In the genomic region with DNA sequence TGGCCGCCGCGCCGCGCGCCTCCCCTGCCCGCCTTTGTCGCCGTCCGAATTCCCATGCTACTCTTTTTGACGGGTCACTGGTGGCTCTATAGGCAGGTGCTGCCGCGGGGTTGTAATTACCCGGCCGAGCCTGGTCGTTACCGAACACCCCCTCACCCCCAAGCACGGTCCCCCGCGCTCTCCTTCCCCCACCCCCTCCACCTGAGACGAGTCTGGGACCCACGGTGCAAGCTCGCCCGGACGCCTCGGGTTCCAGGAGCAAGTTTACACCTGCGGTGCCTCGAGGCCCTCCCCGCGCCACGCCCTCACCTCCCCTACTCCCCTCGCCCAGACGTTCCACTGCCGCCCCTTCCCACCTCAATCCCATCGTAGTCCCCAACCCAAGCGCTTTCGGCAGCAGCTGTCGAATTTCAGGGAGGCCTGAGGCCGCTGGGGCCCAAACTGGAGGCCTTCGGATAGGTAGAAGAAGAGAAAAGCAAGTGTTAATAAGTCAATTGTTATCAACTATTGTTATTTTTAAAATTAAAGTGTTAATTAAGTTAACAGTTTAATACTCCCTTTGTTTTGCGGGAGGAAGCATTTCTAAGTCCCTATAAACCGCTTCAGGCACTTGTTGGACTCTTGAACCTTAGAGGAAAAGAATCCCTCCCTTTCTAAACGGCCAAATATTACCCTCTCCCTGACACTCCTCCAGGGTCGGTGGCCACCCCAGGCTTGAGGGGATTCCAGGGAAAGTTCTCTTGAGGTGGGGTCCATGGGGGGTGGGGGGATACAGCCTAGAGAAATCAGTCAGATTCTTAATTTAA, we compare ENCODE assay signal across 21 cellular contexts. TPM values are rescaled to one million over a fixed set of nuclear protein-coding genes. Genes with fewer than 3 reads are reported as not detected.
DNase-seq lines count a peak whose midpoint lies in the region; ATAC-seq and TF ChIP-seq lines count a peak whose summit lies in the region.
"Had no signal": no experiment of that assay in that cellular context is flagged by ENCODE, and none has a peak within 500 bp of the region (broad histone marks: within the 10 kb centered on the region; RNA-seq: fewer than 3 reads in every experiment).

No MANE protein-coding gene starts in this region.

- no peaks in the 10 kb centered on the region for H3K9me3 ChIP-seq in naive thymus-derived CD4-positive, alpha-beta T cell (ENCODE audit: control insufficient read depth in 2 of 3, low read length in 3 of 3)
- H3K9me3 ChIP-seq in thoracic aorta = no peaks in the 10 kb centered on the region
- H3K9me3 ChIP-seq: vagina had no signal

- no peak for ATAC-seq in naive thymus-derived CD4-positive, alpha-beta T cell
- ATAC-seq in thoracic aorta (ENCODE audit: insufficient number of reproducible peaks, low FRiP score, low read depth) (no peak), GM18505 (IDR thresholded peaks at IDR 0.05; ENCODE audit: unreplicated experiment) (no peak)

- TF ChIP-seq CTCF in thoracic aorta (IDR thresholded peaks at IDR 0.05) = no peak

- H3K4me3 Mint-ChIP-seq in naive thymus-derived CD4-positive, alpha-beta T cell = peak overlapping the region in 7 of 10 donors; percentile 21 to 87 (median 75)
- H3K4me3 Mint-ChIP-seq in activated CD4-positive, alpha-beta memory T cell treated with anti-CD3 and anti-CD28 coated beads, Interleukin-2, amount 10 ng/mL, durations not matched to agents 7 days and 5 days = no peak overlapping the region

- H3K4me1 ChIP-seq in naive thymus-derived CD4-positive, alpha-beta T cell (ENCODE audit: control insufficient read depth in 2 of 2, insufficient read depth in 2 of 2, low read length in 2 of 2) = peaks cover 0 to 24% of the 10 kb centered on the region in 2 donors
- peaks cover 23 to 41% of the 10 kb centered on the region in 2 donors for H3K4me1 ChIP-seq in thoracic aorta (ENCODE audit: control insufficient read depth in 1 of 2, low read depth in 2 of 2)

- no peak overlapping the region for H3K27ac Mint-ChIP-seq in naive thymus-derived CD4-positive, alpha-beta T cell
- H3K27ac Mint-ChIP-seq in activated CD4-positive, alpha-beta memory T cell treated with anti-CD3 and anti-CD28 coated beads, Interleukin-2, amount 10 ng/mL, durations not matched to agents 7 days and 5 days = no peak overlapping the region
- H3K27ac Mint-ChIP-seq: activated naive CD4-positive, alpha-beta T cell treated with anti-CD3 and anti-CD28 coated beads, Interleukin-2, amount 50 U/mL, for 72 hours; progenitor cell of endocrine pancreas; stimulated activated naive CD8-positive, alpha-beta T cell treated with anti-CD3 and anti-CD28 coated beads, Interleukin-15, Interleukin-2, amounts not matched to agents 100 ng/mL and 50 ng/mL, for 24 hours had no signal

- no peaks in the 10 kb centered on the region for H3K36me3 ChIP-seq in naive thymus-derived CD4-positive, alpha-beta T cell (ENCODE audit: control insufficient read depth in 2 of 3, insufficient read depth in 3 of 3, low read length in 3 of 3)
- no peaks in the 10 kb centered on the region for H3K36me3 ChIP-seq in thoracic aorta
- H3K36me3 ChIP-seq: cardiac muscle cell, Peyer's patch, vagina had no signal

- peaks cover 14 to 51% of the 10 kb centered on the region in 2 donors for H3K27me3 ChIP-seq in naive thymus-derived CD4-positive, alpha-beta T cell (ENCODE audit: control insufficient read depth in 2 of 2, insufficient read depth in 2 of 2, low read length in 2 of 2)
- H3K27me3 ChIP-seq in thoracic aorta (replicated peaks; ENCODE audit: insufficient read depth) = peaks cover 41% of the 10 kb centered on the region

- DNase-seq in stimulated activated CD4-positive, alpha-beta T cell treated with anti-CD3 and anti-CD28 coated beads, Interleukin-15, amount 100 ng/mL, for 24 hours = peak; percentile 6
- DNase-seq in stimulated activated CD4-positive, alpha-beta T cell treated with anti-CD3 and anti-CD28 coated beads, Interleukin-4, amount 100 ng/mL, for 1 hour = no peak
- DNase-seq in ecto neural progenitor cell (ENCODE audit: low spot score) (peak; percentile 53), thoracic aorta (ENCODE audit: low spot score) (no peak), HEK293T (ENCODE audit: extremely low spot score) (no peak)
- no peak for DNase-seq in naive thymus-derived CD4-positive, alpha-beta T cell
- no peak for DNase-seq in activated CD4-positive, alpha-beta memory T cell treated with anti-CD3 and anti-CD28 coated beads, Interleukin-2, amount 10 ng/mL, durations not matched to agents 7 days and 5 days
- DNase-seq: activated CD4-positive, alpha-beta T cell treated with anti-CD3 and anti-CD28 coated beads, Interleukin-2, amount 50 U/mL, for 1 hour; activated T-cell treated with anti-CD3 and anti-CD28 coated beads, Interleukin-2, amount 50 U/mL, for 1 hour; CD4-positive, alpha-beta memory T cell; DMS79; HCEC 1CT; Peyer's patch had no signal

- H3K4me1 Mint-ChIP-seq in naive thymus-derived CD4-positive, alpha-beta T cell = peaks cover 12 to 53% (median 47%) of the 10 kb centered on the region in 7 donors
- H3K4me1 Mint-ChIP-seq in activated CD4-positive, alpha-beta memory T cell treated with anti-CD3 and anti-CD28 coated beads, Interleukin-2, amount 10 ng/mL, durations not matched to agents 7 days and 5 days = peaks cover 35% of the 10 kb centered on the region

- no peak overlapping the region for H3K4me3 ChIP-seq in naive thymus-derived CD4-positive, alpha-beta T cell (ENCODE audit: low read length)
- H3K4me3 ChIP-seq in thoracic aorta = peak overlapping the region; percentile 49
- H3K4me3 ChIP-seq: cardiac muscle cell had no signal

- H3K9me3 Mint-ChIP-seq in naive thymus-derived CD4-positive, alpha-beta T cell = peaks cover 0 to 9% (median 0%) of the 10 kb centered on the region in 11 donors
- H3K9me3 Mint-ChIP-seq in activated CD4-positive, alpha-beta memory T cell treated with anti-CD3 and anti-CD28 coated beads, Interleukin-2, amount 10 ng/mL, durations not matched to agents 7 days and 5 days = no peaks in the 10 kb centered on the region
- H3K9me3 Mint-ChIP-seq: activated naive CD4-positive, alpha-beta T cell treated with anti-CD3 and anti-CD28 coated beads, Interleukin-2, amount 50 U/mL, for 72 hours; stimulated activated naive CD8-positive, alpha-beta T cell treated with anti-CD3 and anti-CD28 coated beads, Interleukin-15, Interleukin-2, amounts not matched to agents 100 ng/mL and 50 ng/mL, for 24 hours had no signal

- CTCF ChIA-PET in naive thymus-derived CD4-positive, alpha-beta T cell (lab: Charles Lee) = interaction anchor here (0.6 kb wide), 1 partner anchor 1022 kb away, joined by 3 read pairs; no protein-coding TSS in a partner anchor
- CTCF ChIA-PET in activated CD4-positive, alpha-beta memory T cell treated with anti-CD3 and anti-CD28 coated beads, Interleukin-2, amount 10 ng/mL, durations not matched to agents 7 days and 5 days (lab: Charles Lee) = no interaction called here
- CTCF ChIA-PET in HEK293T (lab: Yijun Ruan, JAX) = no interaction called here

- no peak overlapping the region for H3K27ac ChIP-seq in naive thymus-derived CD4-positive, alpha-beta T cell (ENCODE audit: low read depth, low read length)
- H3K27ac ChIP-seq in thoracic aorta = no peak overlapping the region
- H3K27ac ChIP-seq: cardiac muscle cell, Peyer's patch, SK-N-MC, vagina had no signal

- intact Hi-C loops in naive thymus-derived CD4-positive, alpha-beta T cell (cut with micrococcal nuclease) = loop anchor here in 1 of 2 donors (2.0 kb wide), 1 partner anchor 55 kb away; no protein-coding TSS in a partner anchor

- H3K27me3 Mint-ChIP-seq in naive thymus-derived CD4-positive, alpha-beta T cell = peaks cover 74 to 90% (median 81%) of the 10 kb centered on the region in 5 donors
- H3K27me3 Mint-ChIP-seq in activated CD4-positive, alpha-beta memory T cell treated with anti-CD3 and anti-CD28 coated beads, Interleukin-2, amount 10 ng/mL, durations not matched to agents 7 days and 5 days = peaks cover 86% of the 10 kb centered on the region

- POLR2A ChIA-PET in naive thymus-derived CD4-positive, alpha-beta T cell (lab: Charles Lee) = no interaction called here
- POLR2A ChIA-PET in activated CD4-positive, alpha-beta memory T cell treated with anti-CD3 and anti-CD28 coated beads, Interleukin-2, amount 10 ng/mL, durations not matched to agents 7 days and 5 days (lab: Charles Lee) = no interaction called here
- POLR2A ChIA-PET in HEK293T (lab: Yijun Ruan, JAX) = no interaction called here

- no peak for TF ChIP-seq POLR2A in GM18505 (IDR thresholded peaks at IDR 0.05; ENCODE audit: borderline replicate concordance, extremely low read depth, insufficient read depth, insufficient read length)

- H3K36me3 Mint-ChIP-seq in naive thymus-derived CD4-positive, alpha-beta T cell = peaks cover 0 to 1% (median 0%) of the 10 kb centered on the region in 5 donors
- peaks cover 9% of the 10 kb centered on the region for H3K36me3 Mint-ChIP-seq in activated CD4-positive, alpha-beta memory T cell treated with anti-CD3 and anti-CD28 coated beads, Interleukin-2, amount 10 ng/mL, durations not matched to agents 7 days and 5 days (ENCODE audit: low read depth)
- H3K36me3 Mint-ChIP-seq: CD4-positive, alpha-beta memory T cell had no signal

TF ChIP-seq in HEK293T, 16 proteins besides CTCF, POLR2A, EP300 and RAD21:
- no peak for TF ChIP-seq LEF1 (IDR thresholded peaks at IDR 0.05; ENCODE audit: borderline replicate concordance)
- TF ChIP-seq CTBP1 (IDR thresholded peaks at IDR 0.05; ENCODE audit: borderline replicate concordance) = no peak
- no peak for TF ChIP-seq ZNF384 (IDR thresholded peaks at IDR 0.05)
- TF ChIP-seq ARNT (IDR thresholded peaks at IDR 0.05) = no peak
- TF ChIP-seq L3MBTL2 (conservative IDR thresholded peaks at IDR 0.05) = no peak
- TF ChIP-seq SP1 (IDR thresholded peaks at IDR 0.05) = no peak

RNA-seq across cellular contexts. Expression of gene NR2E1, which starts 4.2 kb away (rescaled TPM):
- total RNA-seq in naive thymus-derived CD4-positive, alpha-beta T cell = not detected
- not detected for polyA plus RNA-seq in naive thymus-derived CD4-positive, alpha-beta T cell
- total RNA-seq in thoracic aorta = not detected
- total RNA-seq in activated CD4-positive, alpha-beta memory T cell treated with anti-CD3 and anti-CD28 coated beads, Interleukin-2, amount 10 ng/mL, durations not matched to agents 7 days and 5 days = not detected
- total RNA-seq: activated naive CD4-positive, alpha-beta T cell treated with anti-CD3 and anti-CD28 coated beads, Interleukin-2, amount 50 U/mL, for 72 hours; cardiac muscle cell; CD4-positive, alpha-beta memory T cell; LHCN-M2; Peyer's patch; progenitor cell of endocrine pancreas; vagina had no signal
- polyA plus RNA-seq: cardiac muscle cell; CD4-positive, alpha-beta memory T cell had no signal

Comparison
In these comparisons a context has a peak if more than half of its experiments do, and no peak if none do; other contexts are left out.
1. DNase-seq: peak in stimulated activated CD4-positive, alpha-beta T cell treated with anti-CD3 and anti-CD28 coated beads, Interleukin-15, amount 100 ng/mL, for 24 hours (single experiment) and ecto neural progenitor cell (single experiment); none in stimulated activated CD4-positive, alpha-beta T cell treated with anti-CD3 and anti-CD28 coated beads, Interleukin-4, amount 100 ng/mL, for 1 hour (single experiment), naive thymus-derived CD4-positive, alpha-beta T cell (0 of 9), thoracic aorta (single experiment), activated CD4-positive, alpha-beta memory T cell treated with anti-CD3 and anti-CD28 coated beads, Interleukin-2, amount 10 ng/mL, durations not matched to agents 7 days and 5 days (single experiment) and HEK293T (single experiment).